8 cellular contexts compared by ENCODE assay signal in the genomic region with DNA sequence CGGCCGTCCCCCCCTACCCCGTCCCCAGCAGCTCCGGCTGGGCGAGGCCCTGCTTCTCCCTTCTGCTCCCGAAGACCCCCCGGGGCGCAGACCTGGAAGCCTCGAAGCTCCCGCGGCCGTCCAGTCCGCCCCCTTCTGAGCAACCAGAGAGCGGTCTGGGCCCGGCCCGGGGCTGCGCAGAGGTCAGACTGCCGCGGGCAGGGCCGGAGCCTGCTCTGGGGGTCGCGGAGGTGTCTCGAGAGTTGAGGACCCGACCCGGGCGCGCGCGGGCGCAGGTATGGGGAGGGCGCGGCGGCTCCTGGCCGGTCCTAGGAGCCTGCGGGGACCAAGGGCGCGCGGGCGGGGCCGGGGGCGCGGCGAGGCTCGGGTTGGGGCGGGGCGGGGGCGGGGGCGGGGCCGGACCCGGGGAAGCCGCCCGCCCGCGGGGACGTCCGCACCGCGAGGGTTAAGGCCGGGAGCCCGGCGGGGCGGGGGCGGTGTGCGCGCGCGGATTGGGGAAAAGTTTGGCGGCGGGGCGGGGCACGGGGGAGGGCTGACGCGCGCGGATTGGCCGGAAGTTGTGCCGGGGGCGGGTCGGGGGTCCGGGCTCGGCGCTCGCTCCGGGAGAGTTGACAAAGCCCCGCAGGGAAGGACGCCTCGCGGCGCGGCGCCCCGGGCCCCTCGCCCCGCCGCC. TPM values are rescaled to one million over a fixed set of nuclear protein-coding genes. Genes with fewer than 3 reads are reported as not detected.
DNase-seq lines count a peak whose midpoint lies in the region; ATAC-seq and TF ChIP-seq lines count a peak whose summit lies in the region.

A gene with protein sequence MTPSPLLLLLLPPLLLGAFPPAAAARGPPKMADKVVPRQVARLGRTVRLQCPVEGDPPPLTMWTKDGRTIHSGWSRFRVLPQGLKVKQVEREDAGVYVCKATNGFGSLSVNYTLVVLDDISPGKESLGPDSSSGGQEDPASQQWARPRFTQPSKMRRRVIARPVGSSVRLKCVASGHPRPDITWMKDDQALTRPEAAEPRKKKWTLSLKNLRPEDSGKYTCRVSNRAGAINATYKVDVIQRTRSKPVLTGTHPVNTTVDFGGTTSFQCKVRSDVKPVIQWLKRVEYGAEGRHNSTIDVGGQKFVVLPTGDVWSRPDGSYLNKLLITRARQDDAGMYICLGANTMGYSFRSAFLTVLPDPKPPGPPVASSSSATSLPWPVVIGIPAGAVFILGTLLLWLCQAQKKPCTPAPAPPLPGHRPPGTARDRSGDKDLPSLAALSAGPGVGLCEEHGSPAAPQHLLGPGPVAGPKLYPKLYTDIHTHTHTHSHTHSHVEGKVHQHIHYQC (plus strand): TSS at position 605 of the 673 bp plus-strand sequence. CDS start 860 bp downstream, outside the sequence.

- H3K27ac ChIP-seq in HEK293 (ENCODE audit: extremely low read depth, low read depth, low read length) (0 out of 2 replicates have a peak within 1 kb of the TSS, but pooled peaks have one; percentile 31), mesenchymal stem cell (ENCODE audit: low read length, poor library complexity, severe bottlenecking) (no peak within 1 kb of the TSS)

- H3K14ac ChIP-seq in mesenchymal stem cell (ENCODE audit: low read length in 2 of 2), result peak within 1 kb of the TSS in 1 of 2 experiments; percentile 1

- H3K23ac ChIP-seq in mesenchymal stem cell (ENCODE audit: low read length in 2 of 2), result peak within 1 kb of the TSS in 1 of 2 experiments; percentile 74

- H3K4me3 Mint-ChIP-seq in effector memory CD8-positive, alpha-beta T cell, result peak within 1 kb of the TSS; percentile 84 to 88

- H3K36me3 ChIP-seq in HEK293 (ENCODE audit: control insufficient read depth in 2 of 2, insufficient read depth in 1 of 2, low read length in 2 of 2) (peaks cover 0 to 14% of the 10 kb centered on the region in 2 experiments; a peak in 1 of 3 replicates), mesenchymal stem cell (ENCODE audit: control insufficient read depth in 1 of 2, insufficient read depth in 2 of 2, low read depth in 1 of 2, low read length in 2 of 2) (peaks cover 3 to 39% of the 10 kb centered on the region in 2 experiments)

- H2BK15ac ChIP-seq in mesenchymal stem cell (ENCODE audit: low read depth, poor library complexity, severe bottlenecking), result peak within 1 kb of the TSS; percentile 95

- peak within 1 kb of the TSS; percentile 92 for H2BK120ac ChIP-seq in mesenchymal stem cell (ENCODE audit: low read depth, low read length)

- H2AK5ac ChIP-seq in mesenchymal stem cell (ENCODE audit: low read length, severe bottlenecking), result no peak within 1 kb of the TSS

- peak within 1 kb of the TSS; percentile 46 for H2AFZ ChIP-seq in mesenchymal stem cell (ENCODE audit: low read depth, low read length)

- H3K27me3 Mint-ChIP-seq in effector memory CD8-positive, alpha-beta T cell, result peaks cover 27 to 33% of the 10 kb centered on the region in 2 donors

- TF ChIP-seq CTCF in HEK293 (tag by site-specific recombination; IDR thresholded peaks at IDR 0.05), result no peak

- CTCF ChIA-PET in HEK293 (lab: Yijun Ruan, JAX), result no interaction called here

- peak within 1 kb of the TSS in 1 of 2 experiments; percentile 66 for H2BK12ac ChIP-seq in mesenchymal stem cell (ENCODE audit: low read length in 2 of 2)

- H3K27ac Mint-ChIP-seq in effector memory CD8-positive, alpha-beta T cell, result peak within 1 kb of the TSS; percentile 87 to 90

- H3K9me3 Mint-ChIP-seq in effector memory CD8-positive, alpha-beta T cell, result no peaks in the 10 kb centered on the region

- peaks cover 32% of the 10 kb centered on the region for H3K79me1 ChIP-seq in mesenchymal stem cell (replicated peaks; ENCODE audit: low read length, poor library complexity, severe bottlenecking)

- POLR2A ChIA-PET in HEK293 (lab: Yijun Ruan, JAX), result no interaction called here

- peak within 1 kb of the TSS; percentile 65 for H3K9ac ChIP-seq in mesenchymal stem cell (ENCODE audit: low read length)

- peak; percentile 49 for ATAC-seq in effector memory CD8-positive, alpha-beta T cell (replicated peaks)
- no peak for ATAC-seq in GM19395 (IDR thresholded peaks at IDR 0.05; ENCODE audit: unreplicated experiment)

- H3K4me1 ChIP-seq in HEK293 (ENCODE audit: control insufficient read depth, insufficient read depth, low read length) (no peaks in the 10 kb centered on the region; the same call in 1 of the 2 replicates), mesenchymal stem cell (ENCODE audit: control insufficient read depth, insufficient read depth, low read depth, low read length) (peaks cover 54% of the 10 kb centered on the region)

- no peak within 1 kb of the TSS for H4K8ac ChIP-seq in mesenchymal stem cell (ENCODE audit: low read length)

- peak; percentile 98 for DNase-seq in DMS53 (lab: John Stamatoyannopoulos, UW)
- DNase-seq in NCI-H748 treated with DMSO at 0.1 percent for 48 hours (lab: John Stamatoyannopoulos, UW), result peak; percentile 19
- DNase-seq in activated CD8-positive, alpha-beta memory T cell treated with anti-CD3 and anti-CD28 coated beads for 4 hours (ENCODE audit: low read depth in 2 of 2), result peak; percentile 80 to 82
- DNase-seq in effector memory CD8-positive, alpha-beta T cell, result peak; percentile 75 to 84 (median 81)
- DNase-seq in mesenchymal stem cell, result peak; percentile 88
- DNase-seq in stimulated activated CD4-positive, alpha-beta T cell treated with anti-CD3 and anti-CD28 coated beads, TNF-alpha, amount 100 ng/mL, for 48 hours (ENCODE audit: low read depth in 3 of 3), result peak; percentile 80 to 96 (median 84)

- H2BK5ac ChIP-seq in mesenchymal stem cell (ENCODE audit: low read depth, low read length, poor library complexity, severe bottlenecking), result no peak within 1 kb of the TSS

- 2% methylated on average over 23 of the region's 95 CpGs for WGBS in mesenchymal stem cell

- peak within 1 kb of the TSS; percentile 98 for H3K4me2 ChIP-seq in mesenchymal stem cell (ENCODE audit: low read length, poor library complexity, severe bottlenecking)

- peaks cover 13 to 17% of the 10 kb centered on the region in 2 donors for H3K4me1 Mint-ChIP-seq in effector memory CD8-positive, alpha-beta T cell (ENCODE audit: low read depth in 2 of 2)

- H3K18ac ChIP-seq in mesenchymal stem cell (ENCODE audit: low read depth in 1 of 2, low read length in 2 of 2), result peak within 1 kb of the TSS; percentile 61 to 68

- H4K91ac ChIP-seq in mesenchymal stem cell (ENCODE audit: low read length), result no peak within 1 kb of the TSS

- no peaks in the 10 kb centered on the region for H3K9me3 ChIP-seq in HEK293 (ENCODE audit: control insufficient read depth, insufficient read depth, low read depth, low read length)
- H3K9me3 ChIP-seq in mesenchymal stem cell (ENCODE audit: control insufficient read depth, low read length), result peaks cover 6% of the 10 kb centered on the region

- H3K36me3 Mint-ChIP-seq in effector memory CD8-positive, alpha-beta T cell (ENCODE audit: insufficient read depth), result peaks cover 20% of the 10 kb centered on the region

- peaks cover 22 to 29% of the 10 kb centered on the region in 2 experiments for H3K27me3 ChIP-seq in mesenchymal stem cell (ENCODE audit: control insufficient read depth in 1 of 2, insufficient read depth in 1 of 2, low read length in 2 of 2)

- H3K4ac ChIP-seq in mesenchymal stem cell (ENCODE audit: low read depth in 1 of 2, low read length in 2 of 2), result peak within 1 kb of the TSS in 1 of 2 experiments; percentile 67

- H3K4me3 ChIP-seq in HEK293 (ENCODE audit: low read depth, low read length), result peak within 1 kb of the TSS; percentile 21
- peak within 1 kb of the TSS; percentile 73 to 75 for H3K4me3 ChIP-seq in mesenchymal stem cell (ENCODE audit: insufficient read depth in 1 of 2, low read depth in 1 of 2, low read length in 2 of 2)

TF ChIP-seq in HEK293, 187 proteins besides CTCF, POLR2A, EP300 and RAD21 (continues in another document):
- TF ChIP-seq GLIS1 (tag by site-specific recombination; IDR thresholded peaks at IDR 0.05) (peak; percentile 92), ZNF138 (tag by site-specific recombination; IDR thresholded peaks at IDR 0.05; ENCODE audit: borderline replicate concordance) (no peak), ZNF335 (tag by site-specific recombination; conservative IDR thresholded peaks at IDR 0.05) (peak; percentile 83), GLIS2 (tag by site-specific recombination; IDR thresholded peaks at IDR 0.05) (peak; percentile 80), ZNF394 (tag by site-specific recombination; IDR thresholded peaks at IDR 0.05; ENCODE audit: borderline replicate concordance) (peak; percentile 83), ZNF677 (tag by site-specific recombination; IDR thresholded peaks at IDR 0.05) (no peak), SCRT2 (tag by site-specific recombination; IDR thresholded peaks at IDR 0.05) (no peak), WT1 (tag by site-specific recombination; IDR thresholded peaks at IDR 0.05) (no peak), ZNF341 (tag by site-specific recombination; IDR thresholded peaks at IDR 0.05; ENCODE audit: low read depth) (peak; percentile 75), ZNF670 (tag by site-specific recombination; IDR thresholded peaks at IDR 0.05; ENCODE audit: low read depth) (no peak), ZNF423 (tag by site-specific recombination; IDR thresholded peaks at IDR 0.05) (peak; percentile 40; the same call in 1 of the 2 replicates)
- TF ChIP-seq, protein P1, sequence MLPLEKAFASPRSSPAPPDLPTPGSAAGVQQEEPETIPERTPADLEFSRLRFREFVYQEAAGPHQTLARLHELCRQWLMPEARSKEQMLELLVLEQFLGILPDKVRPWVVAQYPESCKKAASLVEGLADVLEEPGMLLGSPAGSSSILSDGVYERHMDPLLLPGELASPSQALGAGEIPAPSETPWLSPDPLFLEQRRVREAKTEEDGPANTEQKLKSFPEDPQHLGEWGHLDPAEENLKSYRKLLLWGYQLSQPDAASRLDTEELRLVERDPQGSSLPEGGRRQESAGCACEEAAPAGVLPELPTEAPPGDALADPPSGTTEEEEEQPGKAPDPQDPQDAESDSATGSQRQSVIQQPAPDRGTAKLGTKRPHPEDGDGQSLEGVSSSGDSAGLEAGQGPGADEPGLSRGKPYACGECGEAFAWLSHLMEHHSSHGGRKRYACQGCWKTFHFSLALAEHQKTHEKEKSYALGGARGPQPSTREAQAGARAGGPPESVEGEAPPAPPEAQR (tag by site-specific recombination; IDR thresholded peaks at IDR 0.05), result no peak
- TF ChIP-seq, protein P2, sequence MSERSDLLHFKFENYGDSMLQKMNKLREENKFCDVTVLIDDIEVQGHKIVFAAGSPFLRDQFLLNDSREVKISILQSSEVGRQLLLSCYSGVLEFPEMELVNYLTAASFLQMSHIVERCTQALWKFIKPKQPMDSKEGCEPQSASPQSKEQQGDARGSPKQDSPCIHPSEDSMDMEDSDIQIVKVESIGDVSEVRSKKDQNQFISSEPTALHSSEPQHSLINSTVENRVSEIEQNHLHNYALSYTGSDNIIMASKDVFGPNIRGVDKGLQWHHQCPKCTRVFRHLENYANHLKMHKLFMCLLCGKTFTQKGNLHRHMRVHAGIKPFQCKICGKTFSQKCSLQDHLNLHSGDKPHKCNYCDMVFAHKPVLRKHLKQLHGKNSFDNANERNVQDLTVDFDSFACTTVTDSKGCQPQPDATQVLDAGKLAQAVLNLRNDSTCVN (tag by site-specific recombination; optimal IDR thresholded peaks at IDR 0.05), result peak; percentile 54

RNA-seq across cellular contexts. Expression of the gene that starts here (rescaled TPM):
- polyA plus RNA-seq in mesenchymal stem cell (2013, experiment 1 of 2), result 23.4 TPM
- 23.1 TPM for polyA plus RNA-seq in mesenchymal stem cell (2013, experiment 2 of 2)

Comparison
In these comparisons a context has a peak if more than half of its experiments do, and no peak if none do; other contexts are left out.
1. DNase-seq: peak in every context shown above with its lines; median percentile 98 in DMS53; 88 in mesenchymal stem cell; 84 in stimulated activated CD4-positive, alpha-beta T cell treated with anti-CD3 and anti-CD28 coated beads, TNF-alpha, amount 100 ng/mL, for 48 hours; 81 in activated CD8-positive, alpha-beta memory T cell treated with anti-CD3 and anti-CD28 coated beads for 4 hours; 81 in effector memory CD8-positive, alpha-beta T cell; 19 in NCI-H748 treated with DMSO at 0.1 percent for 48 hours.